Comparison of ENCODE assay signal across 8 cellular contexts in genomic region chr4:42865572-42866189, GRCh38. TPM values are rescaled to one million over a fixed set of nuclear protein-coding genes. Genes with fewer than 3 reads are reported as not detected.
DNase-seq lines count a peak whose midpoint lies in the region; ATAC-seq and TF ChIP-seq lines count a peak whose summit lies in the region.

No MANE protein-coding gene starts in this region.

- 2% methylated on average over 3 of the region's 3 CpGs for WGBS in right lobe of liver (ENCODE audit: insufficient coverage, low coverage, low lambda C conversion rate, missing lambda C conversion rate)

- H3K9me3 ChIP-seq in right lobe of liver = no peaks in the 10 kb centered on the region

- TF ChIP-seq CTCF in right lobe of liver (IDR thresholded peaks at IDR 0.05) = peak; percentile 73 to 85 (median 78)

- peak; percentile 67 for ATAC-seq in GM21786 (IDR thresholded peaks at IDR 0.05; ENCODE audit: unreplicated experiment)
- ATAC-seq in right lobe of liver = peak; percentile 78 to 84 (median 82)

- H3K4me3 ChIP-seq in right lobe of liver = no peak overlapping the region

- TF ChIP-seq POLR2A in right lobe of liver (IDR thresholded peaks at IDR 0.05) = no peak

- peaks cover 0 to 14% of the 10 kb centered on the region in 2 donors for H3K27me3 ChIP-seq in right lobe of liver

- intact Hi-C loops in right lobe of liver (cut with DNase I) = loop anchor here (5.0 to 10.0 kb wide), 2 partner anchors 298 to 301 kb away; no protein-coding TSS in a partner anchor

- H3K4me1 ChIP-seq in right lobe of liver = no peaks in the 10 kb centered on the region

- DNase-seq in NCI-H1105 treated with DMSO at 0.1 percent for 48 hours (lab: John Stamatoyannopoulos, UW) (peak; percentile 30), NCI-H1105 (lab: John Stamatoyannopoulos, UW) (no peak), NAMALWA (ENCODE audit: low spot score) (peak; percentile 80), T-helper 1 cell (peak in 3 of 5 donors; percentile 13 to 41 (median 34)), right lobe of liver (peak in 1 of 3 donors; percentile 54)
- peak; percentile 30 for DNase-seq in central memory CD4-positive, alpha-beta T cell
- DNase-seq in stimulated activated CD8-positive, alpha-beta memory T cell treated with anti-CD3 and anti-CD28 coated beads, Interleukin-4, amount 100 ng/mL, for 1 hour (ENCODE audit: low read depth in 2 of 2, low spot score in 1 of 2) = peak; percentile 2 to 7

- no peaks in the 10 kb centered on the region for H3K36me3 ChIP-seq in right lobe of liver

- no peak overlapping the region for H3K27ac ChIP-seq in right lobe of liver

RNA-seq across cellular contexts. Expression of gene GRXCR1, which starts 26.8 kb away (rescaled TPM):
- total RNA-seq in right lobe of liver = not detected
